20 cellular contexts compared by ENCODE assay signal in genomic region chr2:95392730-95393455, GRCh38. TPM values are rescaled to one million over a fixed set of nuclear protein-coding genes. Genes with fewer than 3 reads are reported as not detected.
DNase-seq lines count a peak whose midpoint lies in the region; ATAC-seq, FAIRE-seq and TF ChIP-seq lines count a peak whose summit lies in the region.
"Had no signal": no experiment of that assay in that cellular context is flagged by ENCODE, and none has a peak within 500 bp of the region (broad histone marks: within the 10 kb centered on the region; RNA-seq: fewer than 3 reads in every experiment).

No MANE protein-coding gene starts in this region.

- CTCF ChIA-PET in BJ (lab: Yijun Ruan, JAX) (interaction anchor here (0.9 to 2.6 kb wide), 5 partner anchors 9 to 161 kb away, joined by 3 to 10 read pairs (median 5); partner anchors contain the start of gene FAHD2A), GM12878 (lab: Yijun Ruan, JAX) (interaction anchor here (1.0 kb wide), 1 partner anchor 10 kb away, joined by 4 read pairs; no protein-coding TSS in a partner anchor)

- H3K36me3 ChIP-seq in BJ (ENCODE audit: control insufficient read depth, insufficient read depth, low read length) (no peaks in the 10 kb centered on the region), H7 (replicated peaks; ENCODE audit: control insufficient read depth, insufficient read depth, low read length) (no peaks in the 10 kb centered on the region), GM12878 (ENCODE audit: control insufficient read depth in 2 of 2, insufficient read depth in 2 of 2, low read length in 1 of 2) (no peaks in the 10 kb centered on the region), right lobe of liver (no peaks in the 10 kb centered on the region)
- H3K36me3 ChIP-seq: ascending aorta; BLaER1 treated with 17β-estradiol and CSF1 and Interleukin-3, amounts not matched to agents 10 nM and 100 nM; gastrocnemius medialis; SJCRH30; tibial artery had no signal

- H3K9me3 ChIP-seq in GM12878 (replicated peaks; ENCODE audit: control insufficient read depth, insufficient read depth, low read length) (no peaks in the 10 kb centered on the region), right lobe of liver (no peaks in the 10 kb centered on the region)
- H3K9me3 ChIP-seq: ascending aorta; BLaER1 treated with 17β-estradiol and CSF1 and Interleukin-3, amounts not matched to agents 10 nM and 100 nM; gastrocnemius medialis; SJCRH30; tibial artery had no signal

- no TSS peak for BruUV-seq in GM12878 (replicated peaks; lab: Mats Ljungman, UMichigan)

- SMC1A ChIA-PET in GM12878 (lab: Charles Lee; ENCODE audit: uncharacterized antibody, unreplicated experiment) = no interaction called here

- no peak for TF ChIP-seq POLR2A in GM12878 (IDR thresholded peaks at IDR 0.05; ENCODE audit: low read depth, low read length)
- TF ChIP-seq POLR2A in right lobe of liver (IDR thresholded peaks at IDR 0.05) = no peak
- TF ChIP-seq POLR2A in GM12892 (IDR thresholded peaks at IDR 0.05; ENCODE audit: low read depth, low read length) = no peak
- TF ChIP-seq POLR2A in H54 (IDR thresholded peaks at IDR 0.05; ENCODE audit: low read depth, low read length) = no peak

- H3K4me1 ChIP-seq in GM12878 (ENCODE audit: control insufficient read depth, insufficient read depth, low read length) (no peaks in the 10 kb centered on the region), right lobe of liver (peaks cover 0 to 49% (median 20%) of the 10 kb centered on the region in 4 donors)
- H3K4me1 ChIP-seq: ascending aorta; BLaER1 treated with 17β-estradiol and CSF1 and Interleukin-3, amounts not matched to agents 10 nM and 100 nM; gastrocnemius medialis; SJCRH30 had no signal

- WGBS in GM12878 (ENCODE audit: insufficient coverage, insufficient replicate concordance, low lambda C conversion rate, missing lambda C conversion rate) = 52% methylated on average over 8 of the region's 8 CpGs
- 43% methylated on average over 6 of the region's 8 CpGs for WGBS in right lobe of liver (ENCODE audit: insufficient coverage, low coverage, low lambda C conversion rate, missing lambda C conversion rate)

- H3K4me2 ChIP-seq in GM12878 (ENCODE audit: control insufficient read depth, insufficient read depth) = no peak overlapping the region
- H3K4me2 ChIP-seq: BLaER1 treated with 17β-estradiol and CSF1 and Interleukin-3, amounts not matched to agents 10 nM and 100 nM had no signal

- H3K27ac ChIP-seq in GM12878 (ENCODE audit: control insufficient read depth, insufficient read depth) (no peak overlapping the region), right lobe of liver (peak overlapping the region in 2 of 3 donors; percentile 53 to 89)
- H3K27ac ChIP-seq: ascending aorta; BLaER1 treated with 17β-estradiol and CSF1 and Interleukin-3, amounts not matched to agents 10 nM and 100 nM; gastrocnemius medialis; GM23248; HL-60; SJCRH30; tibial artery had no signal

- no peak for TF ChIP-seq EP300 in GM12878 (IDR thresholded peaks at IDR 0.05; ENCODE audit: borderline replicate concordance in 1 of 2, control insufficient read depth in 1 of 2, low read depth in 2 of 2, low read length in 2 of 2)

- no peaks in the 10 kb centered on the region for H4K20me1 ChIP-seq in GM12878 (ENCODE audit: control insufficient read depth, insufficient read depth)
- H4K20me1 ChIP-seq: BLaER1 treated with 17β-estradiol and CSF1 and Interleukin-3, amounts not matched to agents 10 nM and 100 nM had no signal

- RAD21 ChIA-PET in GM12878 (lab: Charles Lee; ENCODE audit: unreplicated experiment) = no interaction called here

- no peaks in the 10 kb centered on the region; the same call in 1 of the 2 replicates for H3K27me3 ChIP-seq in BJ (ENCODE audit: control insufficient read depth, insufficient read depth, low read length)
- peaks cover 4% of the 10 kb centered on the region; the same call in 1 of the 2 replicates for H3K27me3 ChIP-seq in H7 (ENCODE audit: control insufficient read depth, insufficient read depth, low read length)
- no peaks in the 10 kb centered on the region; a peak in 1 of 4 replicates for H3K27me3 ChIP-seq in GM12878 (replicated peaks in 1 of 2; ENCODE audit: control insufficient read depth in 2 of 2, insufficient read depth in 2 of 2, low read length in 1 of 2)
- no peaks in the 10 kb centered on the region for H3K27me3 ChIP-seq in right lobe of liver
- H3K27me3 ChIP-seq: ascending aorta; BLaER1 treated with 17β-estradiol and CSF1 and Interleukin-3, amounts not matched to agents 10 nM and 100 nM; gastrocnemius medialis had no signal

- no peaks in the 10 kb centered on the region for H3K79me2 ChIP-seq in GM12878 (ENCODE audit: control insufficient read depth, insufficient read depth, low read length)

- peak; percentile 12; the same call in 1 of the 2 replicates for TF ChIP-seq CTCF in BJ (IDR thresholded peaks at IDR 0.05; ENCODE audit: insufficient read depth, low read depth, low read length)
- TF ChIP-seq CTCF in GM12878 (IDR thresholded peaks at IDR 0.05 in 2 of 3, conservative IDR thresholded peaks at IDR 0.05 in 1 of 3; ENCODE audit: control insufficient read depth in 2 of 3, extremely low read depth in 1 of 3, insufficient read depth in 1 of 3, low read depth in 3 of 3, low read length in 3 of 3) = peak; percentile 3 to 25 (median 20); a peak in 3 of 6 replicates
- TF ChIP-seq CTCF in right lobe of liver (IDR thresholded peaks at IDR 0.05) = no peak

- POLR2A ChIA-PET in BJ (lab: Charles Lee) (no interaction called here), GM12878 (lab: Charles Lee) (no interaction called here)

- no peak for DNase-seq in BJ (ENCODE audit: low read depth)
- peak; percentile 74 for DNase-seq in H7
- no peak for DNase-seq in GM12878 (ENCODE audit: low read depth, low spot score)
- peak; percentile 61 to 86 (median 75) for DNase-seq in right lobe of liver
- DNase-seq in GM12892 (ENCODE audit: insufficient read length) = no peak
- no peak for DNase-seq in H54 (ENCODE audit: insufficient read length, low spot score)
- no peak for DNase-seq in stimulated activated naive CD4-positive, alpha-beta T cell treated with Interleukin-2 at 50 U/mL for 16 hours (lab: John Stamatoyannopoulos, UW)
- DNase-seq in NCI-H2227 (lab: John Stamatoyannopoulos, UW; ENCODE audit: unreplicated experiment) = no peak
- DNase-seq: activated CD4-positive, alpha-beta memory T cell treated with anti-CD3 and anti-CD28 coated beads for 36 hours; effector CD8-positive, alpha-beta T cell; EL; GM23248; NCI-H2081; SJCRH30 had no signal

- intact Hi-C loops in GM12878 (cut with micrococcal nuclease; ENCODE audit: unreplicated experiment) = no loop called here
- intact Hi-C loops in right lobe of liver (cut with DNase I) = no loop called here

- FAIRE-seq in GM12878 (lab: Jason Lieb, UNC) = no peak
- no peak for FAIRE-seq in GM12892 (lab: Jason Lieb, UNC)
- FAIRE-seq in H54 (lab: Jason Lieb, UNC) = no peak
- FAIRE-seq: islet of Langerhans had no signal

- ATAC-seq in GM12878 (no peak), right lobe of liver (peak; percentile 56 to 63 (median 60))
- ATAC-seq: gastrocnemius medialis had no signal

- no peak overlapping the region for H2AFZ ChIP-seq in GM12878 (ENCODE audit: control insufficient read depth, low read depth, low read length)
- H2AFZ ChIP-seq: GM23248 had no signal

- in situ Hi-C loops in GM12878 (cut with MboI) = no loop called here

- TF ChIP-seq RAD21 in GM12878 (IDR thresholded peaks at IDR 0.05; ENCODE audit: insufficient read depth, low read depth, low read length) = no peak

- no peak overlapping the region for H3K9ac ChIP-seq in GM12878 (ENCODE audit: control insufficient read depth, insufficient read depth, low read length)
- H3K9ac ChIP-seq: BLaER1 treated with 17β-estradiol and CSF1 and Interleukin-3, amounts not matched to agents 10 nM and 100 nM; GM23248 had no signal

- no peak overlapping the region for H3K4me3 ChIP-seq in BJ (ENCODE audit: low read depth, low read length)
- H3K4me3 ChIP-seq in H7 (ENCODE audit: insufficient read depth, low read depth, low read length) = no peak overlapping the region
- no peak overlapping the region for H3K4me3 ChIP-seq in GM12878
- no peak overlapping the region for H3K4me3 ChIP-seq in right lobe of liver
- H3K4me3 ChIP-seq: ascending aorta; BLaER1 treated with 17β-estradiol and CSF1 and Interleukin-3, amounts not matched to agents 10 nM and 100 nM; gastrocnemius medialis; GM23248; SJCRH30; tibial artery had no signal

TF ChIP-seq in GM12878, 131 proteins besides CTCF, POLR2A, EP300 and RAD21 (continues in another document):
- TF ChIP-seq ATF7 (IDR thresholded peaks at IDR 0.05; ENCODE audit: low read depth) = no peak

RNA-seq across cellular contexts. Expression of gene FAHD2A, which starts 9.6 kb away (rescaled TPM):
- polyA plus RNA-seq in BJ (2011; rRNA removed) = 31.2 and 44.1 TPM in 2 replicates
- polyA minus RNA-seq in BJ (2011; rRNA and poly(A)+ RNA removed) = 17.7 and 26.4 TPM in 2 replicates
- total RNA-seq in H7 (2014; rRNA removed; shearing (Covaris generic)) = 37.1 and 49.3 TPM in 2 replicates
- total RNA-seq in GM12878 (2013; cell fraction: nucleolus; rRNA removed) = 64.7 and 74.0 TPM in 2 replicates
- total RNA-seq in GM12878 (2014; rRNA removed) = 25.3 and 31.0 TPM in 2 replicates
- 24.2 and 24.8 TPM in 2 replicates for total RNA-seq in GM12878 (2014; rRNA removed; fragmentation: Illumina TruSeq; extraction: Trizol)
- 25.8 and 28.2 TPM in 2 replicates for total RNA-seq in GM12878 (2021)
- polyA plus RNA-seq in GM12878 (2011; ENCODE audit: low read depth) = 8.9 TPM
- 26.2 and 38.2 TPM in 2 replicates for polyA plus RNA-seq in GM12878 (2011; rRNA removed)
- 38.1 and 48.4 TPM in 2 replicates for polyA plus RNA-seq in GM12878 (2011; cell fraction: cytosol; rRNA removed)
- 78.4 and 94.2 TPM in 2 replicates for polyA plus RNA-seq in GM12878 (2011; cell fraction: nucleus; rRNA removed)
- polyA plus RNA-seq in GM12878 (2012) = 17.4 and 24.5 TPM in 2 replicates
- polyA plus RNA-seq in GM12878 (2014; fragmentation: Illumina TruSeq; extraction: Trizol) = 19.0 and 24.9 TPM in 2 replicates
- polyA plus RNA-seq in GM12878 (2014; fragmentation: Nextera tagmentation; extraction: Ambion mirVana) = 10 to 100 TPM; 11.2 to 15.2 TPM
- polyA plus RNA-seq in GM12878 (2014; rRNA removed) = 27.9 and 30.8 TPM in 2 replicates
- polyA plus RNA-seq in GM12878 (2016; fragmentation: Nextera tagmentation; extraction: Ambion mirVana) = 10 to 100 TPM; 23.5 to 28.2 TPM
- 33.9 and 42.9 TPM in 2 replicates for polyA minus RNA-seq in GM12878 (2011; rRNA and poly(A)+ RNA removed)
- 8.2 and 9.9 TPM in 2 replicates for polyA minus RNA-seq in GM12878 (2011; cell fraction: cytosol; rRNA and poly(A)+ RNA removed)
- 23.9 and 35.0 TPM in 2 replicates for polyA minus RNA-seq in GM12878 (2011; cell fraction: nucleus; rRNA and poly(A)+ RNA removed)
- 10 to 100 TPM; 62.2 to 80.1 (median 75.7) TPM for total RNA-seq in right lobe of liver
- 23.5 TPM for polyA plus RNA-seq in GM12892 (2012; ENCODE audit: missing spikeins)

Comparison
In these comparisons a context has a peak if more than half of its experiments do, and no peak if none do; other contexts are left out.
1. DNase-seq: peak in H7 (single experiment) and right lobe of liver (3 of 3); none in BJ (single experiment), GM12878 (single experiment), GM12892 (single experiment), H54 (single experiment), stimulated activated naive CD4-positive, alpha-beta T cell treated with Interleukin-2 at 50 U/mL for 16 hours (single experiment) and NCI-H2227 (single experiment).
2. CTCF ChIP-seq: peak in BJ (single experiment) and GM12878 (3 of 3); none in right lobe of liver (0 of 4).